ENCODE assay signal across 16 cellular contexts in the genomic region with DNA sequence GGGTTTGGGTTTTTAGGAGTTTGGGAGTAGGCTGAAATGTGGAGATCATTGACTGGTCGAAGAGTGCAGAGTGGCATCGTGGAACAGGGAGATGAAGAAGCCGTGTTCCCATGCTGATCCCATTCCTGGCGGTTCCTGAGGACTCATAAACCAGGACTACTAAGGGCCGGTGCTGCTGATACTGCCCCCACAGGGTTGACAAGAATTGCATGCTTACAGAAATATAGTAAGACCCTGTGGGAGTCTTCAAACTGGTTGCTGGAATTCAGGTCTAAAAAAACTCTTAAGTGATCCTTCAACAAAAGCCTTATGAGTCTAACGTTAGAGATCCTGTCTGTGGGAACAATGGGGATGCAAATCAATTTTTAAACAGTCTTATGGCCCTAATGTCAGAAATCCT.
A peak's percentile ranks its signal among the peaks of the same experiment; 100 is the strongest.
DNase-seq lines count a peak whose midpoint lies in the region; ATAC-seq and TF ChIP-seq lines count a peak whose summit lies in the region.
"Had no signal": no experiment of that assay in that cellular context is flagged by ENCODE, and none has a peak within 500 bp of the region (broad histone marks: within the 10 kb centered on the region; RNA-seq: fewer than 3 reads in every experiment).

No MANE protein-coding gene starts in this region.

- H3K4me1 Mint-ChIP-seq in brain (peaks cover 54% of the 10 kb centered on the region), mesothelial cell of epicardium (peaks cover 35% of the 10 kb centered on the region)
- H3K4me1 Mint-ChIP-seq in activated CD8-positive, alpha-beta T cell treated with anti-CD3 and anti-CD28 coated beads for 36 hours (ENCODE audit: low read depth), result no peaks in the 10 kb centered on the region

- peaks cover 22% of the 10 kb centered on the region for H3K4me1 ChIP-seq in psoas muscle

- no peak for ATAC-seq in psoas muscle
- ATAC-seq in activated CD8-positive, alpha-beta T cell treated with anti-CD3 and anti-CD28 coated beads for 36 hours, result no peak
- ATAC-seq: right cardiac atrium had no signal

- no peaks in the 10 kb centered on the region for H3K27me3 ChIP-seq in psoas muscle (ENCODE audit: insufficient read depth in 3 of 3, low read length in 2 of 3)
- H3K27me3 ChIP-seq: testis had no signal

- H3K36me3 ChIP-seq in psoas muscle (ENCODE audit: insufficient read depth in 1 of 2, low read depth in 1 of 2), result no peaks in the 10 kb centered on the region

- H3K9me3 ChIP-seq in psoas muscle, result no peaks in the 10 kb centered on the region
- H3K9me3 ChIP-seq: testis had no signal

- H3K36me3 Mint-ChIP-seq in brain (no peaks in the 10 kb centered on the region), mesothelial cell of epicardium (no peaks in the 10 kb centered on the region)
- H3K36me3 Mint-ChIP-seq in activated CD8-positive, alpha-beta T cell treated with anti-CD3 and anti-CD28 coated beads for 36 hours (ENCODE audit: low read depth), result no peaks in the 10 kb centered on the region
- H3K36me3 Mint-ChIP-seq: CD4-positive, alpha-beta memory T cell had no signal

- H3K27me3 Mint-ChIP-seq in brain, result peaks cover 4% of the 10 kb centered on the region
- no peaks in the 10 kb centered on the region for H3K27me3 Mint-ChIP-seq in mesothelial cell of epicardium (ENCODE audit: low read depth)
- peaks cover 11% of the 10 kb centered on the region for H3K27me3 Mint-ChIP-seq in activated CD8-positive, alpha-beta T cell treated with anti-CD3 and anti-CD28 coated beads for 36 hours

- H3K4me3 ChIP-seq in psoas muscle, result no peak overlapping the region
- H3K4me3 ChIP-seq: SK-N-MC, testis had no signal

- 76 to 81% (median 78%) methylated on average over 6 of the region's 6 CpGs for WGBS in psoas muscle, 3 donors

- peak; percentile 40 for DNase-seq in ELR (ENCODE audit: low read depth)
- peak; percentile 85 for DNase-seq in HuH-7 (ENCODE audit: low spot score)
- DNase-seq in mesothelial cell of epicardium (ENCODE audit: low spot score in 2 of 2, unreplicated experiment in 2 of 2), result no peak
- DNase-seq in psoas muscle, result no peak
- no peak for DNase-seq in activated CD8-positive, alpha-beta T cell treated with anti-CD3 and anti-CD28 coated beads for 36 hours
- DNase-seq in RWPE1 (ENCODE audit: low spot score), result no peak
- DNase-seq: activated CD8-positive, alpha-beta memory T cell treated with anti-CD3 and anti-CD28 coated beads for 24 hours; CD4-positive, alpha-beta memory T cell; NCI-H1092 treated with DMSO at 0.1 percent for 48 hours; NCI-H345; right cardiac atrium; stimulated activated CD4-positive, alpha-beta T cell treated with anti-CD3 and anti-CD28 coated beads, Interleukin-1b, Interleukin-23, amount 100 ng/mL, for 48 hours; testis had no signal

- H3K27ac Mint-ChIP-seq in brain, result peak overlapping the region in 3 of 5 experiments; percentile 14 to 70 (median 42)
- H3K27ac Mint-ChIP-seq in mesothelial cell of epicardium, result no peak overlapping the region
- no peak overlapping the region for H3K27ac Mint-ChIP-seq in activated CD8-positive, alpha-beta T cell treated with anti-CD3 and anti-CD28 coated beads for 36 hours

- intact Hi-C loops in psoas muscle (cut with DNase I), result no loop called here
- intact Hi-C loops in activated CD8-positive, alpha-beta T cell treated with anti-CD3 and anti-CD28 coated beads for 36 hours (cut with micrococcal nuclease), result no loop called here

- peak in 1 of 2 experiments; percentile 36 for TF ChIP-seq CTCF in brain (conservative IDR thresholded peaks at IDR 0.05)
- TF ChIP-seq CTCF in mesothelial cell of epicardium (IDR thresholded peaks at IDR 0.05; ENCODE audit: unreplicated experiment), result peak; percentile 17
- TF ChIP-seq CTCF in psoas muscle (IDR thresholded peaks at IDR 0.05), result no peak
- TF ChIP-seq CTCF in activated CD8-positive, alpha-beta T cell treated with anti-CD3 and anti-CD28 coated beads for 36 hours (IDR thresholded peaks at IDR 0.05), result no peak
- TF ChIP-seq CTCF in RWPE1 (conservative IDR thresholded peaks at IDR 0.05; ENCODE audit: low read depth), result no peak

- H3K4me3 Mint-ChIP-seq in brain (no peak overlapping the region), mesothelial cell of epicardium (no peak overlapping the region)
- no peak overlapping the region for H3K4me3 Mint-ChIP-seq in activated CD8-positive, alpha-beta T cell treated with anti-CD3 and anti-CD28 coated beads for 36 hours
- H3K4me3 Mint-ChIP-seq: CD4-positive, alpha-beta memory T cell had no signal

- H3K9me3 Mint-ChIP-seq in brain (no peaks in the 10 kb centered on the region), mesothelial cell of epicardium (no peaks in the 10 kb centered on the region)
- H3K9me3 Mint-ChIP-seq in activated CD8-positive, alpha-beta T cell treated with anti-CD3 and anti-CD28 coated beads for 36 hours, result no peaks in the 10 kb centered on the region
- H3K9me3 Mint-ChIP-seq: CD4-positive, alpha-beta memory T cell had no signal

- POLR2A ChIA-PET in activated CD8-positive, alpha-beta T cell treated with anti-CD3 and anti-CD28 coated beads for 36 hours (lab: Charles Lee), result interaction anchor here (0.6 kb wide), 1 partner anchor 40 kb away, joined by 3 read pairs; no protein-coding TSS in a partner anchor
- POLR2A ChIA-PET in RWPE1 (lab: Yijun Ruan, JAX; ENCODE audit: low non-redundant PET), result no interaction called here

- H3K27ac ChIP-seq in psoas muscle, result no peak overlapping the region
- no peak overlapping the region for H3K27ac ChIP-seq in RWPE1
- H3K27ac ChIP-seq: SK-N-MC, testis, VCaP had no signal

- CTCF ChIA-PET in activated CD8-positive, alpha-beta T cell treated with anti-CD3 and anti-CD28 coated beads for 36 hours (lab: Charles Lee), result no interaction called here
- CTCF ChIA-PET in RWPE1 (lab: Yijun Ruan, JAX), result no interaction called here

Comparison
In these comparisons a context has a peak if more than half of its experiments do, and no peak if none do; other contexts are left out.
1. DNase-seq: peak in ELR (single experiment) and HuH-7 (single experiment); none in mesothelial cell of epicardium (0 of 2), psoas muscle (0 of 2), activated CD8-positive, alpha-beta T cell treated with anti-CD3 and anti-CD28 coated beads for 36 hours (single experiment) and RWPE1 (single experiment).
2. H3K27ac Mint-ChIP-seq: peak in brain (3 of 5); none in mesothelial cell of epicardium (single experiment) and activated CD8-positive, alpha-beta T cell treated with anti-CD3 and anti-CD28 coated beads for 36 hours (single experiment).